ENCODE assay signal across 23 cellular contexts in genomic region chr17:80925668-80926067, GRCh38.
DNase-seq lines count a peak whose midpoint lies in the region; ATAC-seq, FAIRE-seq and TF ChIP-seq lines count a peak whose summit lies in the region.
"Had no signal": no experiment of that assay in that cellular context is flagged by ENCODE, and none has a peak within 500 bp of the region (broad histone marks: within the 10 kb centered on the region; RNA-seq: fewer than 3 reads in every experiment).

No MANE protein-coding gene starts in this region.

- peaks cover 0 to 4% of the 10 kb centered on the region in 2 donors for H3K4me1 ChIP-seq in kidney (ENCODE audit: control insufficient read depth in 1 of 2, insufficient read depth in 1 of 2, low read depth in 1 of 2, low read length in 2 of 2)
- no peaks in the 10 kb centered on the region for H3K4me1 ChIP-seq in upper lobe of right lung
- peaks cover 7% of the 10 kb centered on the region for H3K4me1 ChIP-seq in smooth muscle cell (ENCODE audit: low read depth)

- CTCF ChIA-PET in RWPE1 (lab: Yijun Ruan, JAX): no interaction called here

- no peak overlapping the region for H3K9ac ChIP-seq in kidney (ENCODE audit: low read length in 2 of 2)
- no peak overlapping the region for H3K9ac ChIP-seq in smooth muscle cell (ENCODE audit: low read depth)

- no peak for TF ChIP-seq CTCF in RWPE1 (conservative IDR thresholded peaks at IDR 0.05; ENCODE audit: low read depth)
- TF ChIP-seq CTCF in kidney (IDR thresholded peaks at IDR 0.05; ENCODE audit: borderline replicate concordance, extremely low read depth, insufficient read depth): no peak
- no peak for TF ChIP-seq CTCF in upper lobe of right lung (IDR thresholded peaks at IDR 0.05)
- TF ChIP-seq CTCF in smooth muscle cell (IDR thresholded peaks at IDR 0.05; ENCODE audit: borderline replicate concordance, insufficient read depth, poor library complexity, severe bottlenecking): no peak

- H3K9me3 ChIP-seq in kidney (ENCODE audit: control insufficient read depth in 1 of 2, low read length in 2 of 2) (no peaks in the 10 kb centered on the region), upper lobe of right lung (no peaks in the 10 kb centered on the region), smooth muscle cell (replicated peaks; ENCODE audit: low read depth) (no peaks in the 10 kb centered on the region)

- no peaks in the 10 kb centered on the region for H3F3A ChIP-seq in smooth muscle cell (ENCODE audit: low read depth)

- H3K4me2 ChIP-seq in smooth muscle cell: no peak overlapping the region

- POLR2A ChIA-PET in RWPE1 (lab: Yijun Ruan, JAX; ENCODE audit: low non-redundant PET): no interaction called here

- H3K27ac ChIP-seq in RWPE1: 0 out of 2 replicates have a peak overlapping the region, but pooled peaks have one; percentile 11
- no peak overlapping the region for H3K27ac ChIP-seq in kidney (ENCODE audit: low read depth in 2 of 2, low read length in 2 of 2)
- no peak overlapping the region for H3K27ac ChIP-seq in upper lobe of right lung
- no peak overlapping the region for H3K27ac ChIP-seq in smooth muscle cell (ENCODE audit: low read depth)
- H3K27ac ChIP-seq: C4-2B had no signal

- H3K27me3 ChIP-seq in upper lobe of right lung (no peaks in the 10 kb centered on the region), smooth muscle cell (ENCODE audit: low read depth) (no peaks in the 10 kb centered on the region)

- FAIRE-seq in kidney (lab: Jason Lieb, UNC): no peak
- FAIRE-seq: G401.6, GM18507, HTR-8/SVneo, RCC 7860 had no signal

- H4K20me1 ChIP-seq in smooth muscle cell (ENCODE audit: low read depth): no peaks in the 10 kb centered on the region

- 96% methylated on average over 16 of the region's 16 CpGs for WGBS in smooth muscle cell (ENCODE audit: low lambda C conversion rate)

- no peaks in the 10 kb centered on the region for H3K79me2 ChIP-seq in smooth muscle cell (ENCODE audit: low read depth)

- H2AFZ ChIP-seq in smooth muscle cell (ENCODE audit: low read depth): no peak overlapping the region

- peaks cover 7 to 12% of the 10 kb centered on the region in 2 donors for H3K36me3 ChIP-seq in kidney (ENCODE audit: control insufficient read depth in 1 of 2, insufficient read depth in 2 of 2, low read length in 2 of 2)
- peaks cover 40% of the 10 kb centered on the region for H3K36me3 ChIP-seq in upper lobe of right lung
- no peaks in the 10 kb centered on the region for H3K36me3 ChIP-seq in smooth muscle cell (ENCODE audit: low read depth)

- intact Hi-C loops in kidney (cut with DNase I): no loop called here
- intact Hi-C loops in posterior vena cava (cut with DNase I): no loop called here
- intact Hi-C loops in upper lobe of right lung (cut with DNase I): no loop called here

- DNase-seq in RWPE1 (ENCODE audit: low spot score) (no peak), kidney (peak; percentile 51), posterior vena cava (ENCODE audit: low spot score) (peak; percentile 61), upper lobe of right lung (peak; percentile 61), smooth muscle cell (lab: John Stamatoyannopoulos, UW; ENCODE audit: unreplicated experiment) (no peak)
- DNase-seq: CD8-positive, alpha-beta memory T cell; GOT3; HCEC 1CT; MV-4-11; NCI-H1694; NCI-H2081 treated with DMSO at 0.1 percent for 48 hours; NCI-H2171 treated with DMSO at 0.1 percent for 48 hours; NCI-H446; NCI-H526; OCI-M1; Right ventricle myocardium superior had no signal

- no peak overlapping the region for H3K4me3 ChIP-seq in kidney (ENCODE audit: low read length in 2 of 2)
- no peak overlapping the region for H3K4me3 ChIP-seq in upper lobe of right lung
- H3K4me3 ChIP-seq in smooth muscle cell: no peak overlapping the region

- ATAC-seq in upper lobe of right lung: no peak
- ATAC-seq in GM21576 (IDR thresholded peaks at IDR 0.05; ENCODE audit: unreplicated experiment): no peak
- no peak for ATAC-seq in HG02884 (IDR thresholded peaks at IDR 0.05; ENCODE audit: unreplicated experiment)

Comparison
In these comparisons a context has a peak if more than half of its experiments do, and no peak if none do; other contexts are left out.
1. DNase-seq: peak in kidney (single experiment), posterior vena cava (single experiment) and upper lobe of right lung (single experiment); none in RWPE1 (single experiment) and smooth muscle cell (single experiment).